In the genomic region with DNA sequence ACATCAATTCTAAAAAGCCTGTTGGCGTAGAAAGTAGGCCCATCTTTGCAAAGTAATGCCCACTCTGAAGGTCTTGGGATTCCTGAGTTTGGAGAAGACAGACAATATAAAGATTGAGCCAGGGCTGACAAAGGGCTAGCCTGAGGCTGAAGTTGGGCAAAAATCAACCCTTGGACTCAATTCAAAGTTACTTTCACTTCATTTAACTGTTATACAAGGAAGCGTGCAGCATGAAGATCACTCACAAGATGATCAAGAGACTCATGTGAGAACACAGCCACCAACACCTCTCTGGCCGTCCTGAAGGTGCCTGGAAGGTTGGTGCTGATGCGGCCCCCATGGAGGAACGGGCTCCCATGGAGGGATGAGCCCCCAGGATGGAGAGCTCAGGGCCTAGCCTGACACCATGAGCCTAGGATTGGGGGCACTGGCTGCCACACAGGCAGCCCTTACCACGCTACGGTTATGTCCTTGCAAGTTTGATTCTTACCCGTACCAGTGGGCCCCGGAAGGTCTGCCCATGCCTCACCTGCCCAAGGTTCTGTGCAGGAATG, we compare ENCODE assay signal across 16 cellular contexts.
"Had no signal": no experiment of that assay in that cellular context is flagged by ENCODE, and none has a peak within 500 bp of the region (broad histone marks: within the 10 kb centered on the region; RNA-seq: fewer than 3 reads in every experiment).

No MANE protein-coding gene starts in this region.

- H3K27me3 ChIP-seq: heart right ventricle, testis, vagina had no signal

- H3K27ac ChIP-seq: testis, vagina, VCaP had no signal

- H3K9me3 ChIP-seq: heart right ventricle, testis, vagina had no signal

- DNase-seq: activated CD4-positive, alpha-beta memory T cell treated with anti-CD3 and anti-CD28 coated beads, Interleukin-2, amount 10 ng/mL, durations not matched to agents 7 days and 5 days; activated CD4-positive, alpha-beta T cell treated with anti-CD3 and anti-CD28 coated beads, Interleukin-2, amount 10 ng/mL, durations not matched to agents 24 days and 14 days; activated effector memory CD4-positive, alpha-beta T cell treated with anti-CD3 and anti-CD28 coated beads, Interleukin-2, amount 50 U/mL, for 16 hours; activated naive CD4-positive, alpha-beta T cell treated with anti-CD3 and anti-CD28 coated beads, Interleukin-2, amount 50 U/mL, for 16 hours; activated naive CD8-positive, alpha-beta T cell treated with anti-CD3 and anti-CD28 coated beads, Interleukin-2, amount 50 U/mL, for 24 hours; anterior cingulate cortex; foreskin fibroblast; heart right ventricle; left ventricle myocardium superior; stimulated activated CD4-positive, alpha-beta T cell treated with anti-CD3 and anti-CD28 coated beads, Interleukin-2, amount 100 ng/mL, for 48 hours; stimulated activated CD8-positive, alpha-beta memory T cell treated with anti-CD3 and anti-CD28 coated beads, Interleukin-4, amount 100 ng/mL, for 48 hours; stimulated activated naive CD4-positive, alpha-beta T cell; T-helper 17 cell; testis had no signal

- H3K36me3 ChIP-seq: heart right ventricle, vagina had no signal

- ATAC-seq: activated naive CD8-positive, alpha-beta T cell treated with anti-CD3 and anti-CD28 coated beads, Interleukin-2, amount 50 U/mL, for 24 hours; T-helper 17 cell had no signal

- H3K4me3 ChIP-seq: heart right ventricle, testis, vagina had no signal

- H3K4me1 ChIP-seq: testis had no signal
